Comparison of ENCODE assay signal across 12 cellular contexts in the genomic region with DNA sequence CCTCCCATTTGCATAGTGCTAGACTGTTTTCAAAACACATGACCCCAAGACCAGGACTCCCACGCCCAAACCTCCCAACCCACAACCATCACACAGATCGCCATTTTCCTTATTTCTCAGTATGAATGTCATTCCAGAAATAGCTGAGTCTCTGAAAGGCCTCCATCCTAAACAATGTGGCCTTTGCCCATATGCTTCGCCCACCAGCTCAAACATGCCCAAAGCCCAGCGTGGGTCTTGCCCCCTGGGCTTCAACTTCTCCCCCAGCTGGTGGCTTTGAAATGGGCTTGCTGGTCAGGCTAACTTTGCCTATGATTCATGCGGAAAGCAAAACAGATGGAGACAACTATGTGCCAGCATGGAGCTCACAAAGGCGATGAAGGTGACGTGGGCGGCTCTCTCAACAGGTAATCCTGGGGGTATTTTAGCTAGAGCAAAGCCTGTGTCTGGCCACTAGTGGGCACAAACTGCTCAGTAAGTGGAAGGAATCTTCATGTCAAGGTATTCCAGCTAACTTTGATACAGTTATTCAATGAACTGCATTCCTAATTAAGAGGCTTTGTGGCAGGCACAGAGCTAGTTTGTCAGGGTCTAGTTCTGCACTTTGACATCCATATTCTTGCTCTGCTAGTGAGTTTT. TPM values are rescaled to one million over a fixed set of nuclear protein-coding genes. Genes with fewer than 3 reads are reported as not detected.
DNase-seq lines count a peak whose midpoint lies in the region; TF ChIP-seq lines count a peak whose summit lies in the region.
"Had no signal": no experiment of that assay in that cellular context is flagged by ENCODE, and none has a peak within 500 bp of the region (broad histone marks: within the 10 kb centered on the region; RNA-seq: fewer than 3 reads in every experiment).

No MANE protein-coding gene starts in this region.

- no peaks in the 10 kb centered on the region; the same call in 1 of the 2 replicates for H3K27me3 ChIP-seq in OCI-LY1 (ENCODE audit: insufficient read depth, low read length)

- H3K4me1 ChIP-seq in OCI-LY1 (ENCODE audit: insufficient read depth, low read length, severe bottlenecking): no peaks in the 10 kb centered on the region

- intact Hi-C loops in activated T-helper 1 cell treated with anti-CD3 and anti-CD28 coated beads, Interleukin-12 subunit alpha, Interleukin-12 subunit beta, Interleukin-2, Interleukin-4 antibody, amounts not matched to agents 30 ng/mL and 10 ng/mL and 1 ng/mL, durations not matched to agents 14 hours and 24 hours and 36 hours (cut with micrococcal nuclease): no loop called here

- no peak overlapping the region for H3K4me2 ChIP-seq in OCI-LY1 (ENCODE audit: low read length)

- no peaks in the 10 kb centered on the region for H4K20me1 ChIP-seq in OCI-LY1 (ENCODE audit: insufficient read depth, low read length)

- H3K4me3 ChIP-seq in OCI-LY1 (ENCODE audit: low read depth, low read length, poor library complexity, severe bottlenecking): no peak overlapping the region
- H3K4me3 ChIP-seq: thoracic aorta had no signal

- no peaks in the 10 kb centered on the region for H3K27me3 Mint-ChIP-seq in neural crest cell (ENCODE audit: low read depth)
- no peaks in the 10 kb centered on the region for H3K27me3 Mint-ChIP-seq in activated T-helper 1 cell treated with anti-CD3 and anti-CD28 coated beads, Interleukin-12 subunit alpha, Interleukin-12 subunit beta, Interleukin-2, Interleukin-4 antibody, amounts not matched to agents 30 ng/mL and 10 ng/mL and 1 ng/mL, durations not matched to agents 14 hours and 24 hours and 36 hours (ENCODE audit: insufficient read depth)

- peaks cover 16% of the 10 kb centered on the region for H3K4me1 Mint-ChIP-seq in neural crest cell
- H3K4me1 Mint-ChIP-seq in activated T-helper 1 cell treated with anti-CD3 and anti-CD28 coated beads, Interleukin-12 subunit alpha, Interleukin-12 subunit beta, Interleukin-2, Interleukin-4 antibody, amounts not matched to agents 30 ng/mL and 10 ng/mL and 1 ng/mL, durations not matched to agents 14 hours and 24 hours and 36 hours (ENCODE audit: low read depth): no peaks in the 10 kb centered on the region

- H3K9me3 Mint-ChIP-seq in neural crest cell: peaks cover 3% of the 10 kb centered on the region
- no peaks in the 10 kb centered on the region for H3K9me3 Mint-ChIP-seq in activated T-helper 1 cell treated with anti-CD3 and anti-CD28 coated beads, Interleukin-12 subunit alpha, Interleukin-12 subunit beta, Interleukin-2, Interleukin-4 antibody, amounts not matched to agents 30 ng/mL and 10 ng/mL and 1 ng/mL, durations not matched to agents 14 hours and 24 hours and 36 hours

- TF ChIP-seq CTCF in OCI-LY1 (IDR thresholded peaks at IDR 0.05; ENCODE audit: low read length): peak; percentile 51
- TF ChIP-seq CTCF in neural crest cell (conservative IDR thresholded peaks at IDR 0.05): peak; percentile 48

- no peaks in the 10 kb centered on the region for H3K9me3 ChIP-seq in OCI-LY1 (ENCODE audit: low read length)
- H3K9me3 ChIP-seq: thoracic aorta had no signal

- H3K9ac ChIP-seq in OCI-LY1 (ENCODE audit: low read length): no peak overlapping the region

- H3K36me3 ChIP-seq in OCI-LY1 (ENCODE audit: insufficient read depth, low read length): no peaks in the 10 kb centered on the region

- no peaks in the 10 kb centered on the region for H3K9me2 ChIP-seq in OCI-LY1 (ENCODE audit: low read depth, low read length)

- H3K79me2 ChIP-seq in OCI-LY1 (ENCODE audit: insufficient read depth, low read length): no peaks in the 10 kb centered on the region

- peak overlapping the region; percentile 13 for H3K27ac Mint-ChIP-seq in neural crest cell (ENCODE audit: unreplicated experiment)
- H3K27ac Mint-ChIP-seq in activated T-helper 1 cell treated with anti-CD3 and anti-CD28 coated beads, Interleukin-12 subunit alpha, Interleukin-12 subunit beta, Interleukin-2, Interleukin-4 antibody, amounts not matched to agents 30 ng/mL and 10 ng/mL and 1 ng/mL, durations not matched to agents 14 hours and 24 hours and 36 hours: no peak overlapping the region

- DNase-seq in GM03348 (ENCODE audit: low spot score) (peak; percentile 25), ecto neural progenitor cell (ENCODE audit: low spot score) (peak; percentile 45), neural crest cell (ENCODE audit: low read depth, low spot score) (no peak), HT-29 (ENCODE audit: low spot score) (no peak), DMS114 treated with DMSO at 0.1 percent for 48 hours (lab: John Stamatoyannopoulos, UW; ENCODE audit: unreplicated experiment) (no peak), NCI-H510A (lab: John Stamatoyannopoulos, UW) (no peak)
- DNase-seq in activated T-helper 1 cell treated with anti-CD3 and anti-CD28 coated beads, Interleukin-12 subunit alpha, Interleukin-12 subunit beta, Interleukin-2, Interleukin-4 antibody, amounts not matched to agents 30 ng/mL and 10 ng/mL and 1 ng/mL, durations not matched to agents 14 hours and 24 hours and 36 hours (ENCODE audit: low spot score): no peak
- DNase-seq: activated CD4-positive, CD25-positive, alpha-beta regulatory T cell; aorta; stimulated activated CD4-positive, alpha-beta T cell treated with anti-CD3 and anti-CD28 coated beads, Interleukin-12 subunit alpha, Interleukin-12 subunit beta, amount 100 ng/mL, for 4 hours had no signal

- H3K36me3 Mint-ChIP-seq in neural crest cell (ENCODE audit: low read depth): peaks cover 8% of the 10 kb centered on the region
- no peaks in the 10 kb centered on the region for H3K36me3 Mint-ChIP-seq in activated T-helper 1 cell treated with anti-CD3 and anti-CD28 coated beads, Interleukin-12 subunit alpha, Interleukin-12 subunit beta, Interleukin-2, Interleukin-4 antibody, amounts not matched to agents 30 ng/mL and 10 ng/mL and 1 ng/mL, durations not matched to agents 14 hours and 24 hours and 36 hours (ENCODE audit: low read depth)

- no peak overlapping the region for H3K4me3 Mint-ChIP-seq in neural crest cell
- no peak overlapping the region for H3K4me3 Mint-ChIP-seq in activated T-helper 1 cell treated with anti-CD3 and anti-CD28 coated beads, Interleukin-12 subunit alpha, Interleukin-12 subunit beta, Interleukin-2, Interleukin-4 antibody, amounts not matched to agents 30 ng/mL and 10 ng/mL and 1 ng/mL, durations not matched to agents 14 hours and 24 hours and 36 hours

- H3K27ac ChIP-seq in OCI-LY1 (ENCODE audit: low read depth, low read length, poor library complexity, severe bottlenecking): no peak overlapping the region
- H3K27ac ChIP-seq: thoracic aorta had no signal

- no peak overlapping the region for H2AFZ ChIP-seq in OCI-LY1 (ENCODE audit: low read length)

- no peaks in the 10 kb centered on the region for H3F3A ChIP-seq in OCI-LY1 (ENCODE audit: insufficient read depth, low read length)

RNA-seq across cellular contexts. Expression of gene PMP22, which starts 17.1 kb away (rescaled TPM):
- 14.9 and 15.6 TPM in 2 replicates for total RNA-seq in neural crest cell
- total RNA-seq in activated T-helper 1 cell treated with anti-CD3 and anti-CD28 coated beads, Interleukin-12 subunit alpha, Interleukin-12 subunit beta, Interleukin-2, Interleukin-4 antibody, amounts not matched to agents 30 ng/mL and 10 ng/mL and 1 ng/mL, durations not matched to agents 14 hours and 24 hours and 36 hours: 0.54 and 1.6 TPM in 2 replicates
- not detected in 2 replicates for total RNA-seq in HT-29 (2014; rRNA removed; shearing (Covaris generic))

Comparison
In these comparisons a context has a peak if more than half of its experiments do, and no peak if none do; other contexts are left out.
1. DNase-seq: peak in GM03348 (single experiment) and ecto neural progenitor cell (single experiment); none in neural crest cell (single experiment), activated T-helper 1 cell treated with anti-CD3 and anti-CD28 coated beads, Interleukin-12 subunit alpha, Interleukin-12 subunit beta, Interleukin-2, Interleukin-4 antibody, amounts not matched to agents 30 ng/mL and 10 ng/mL and 1 ng/mL, durations not matched to agents 14 hours and 24 hours and 36 hours (single experiment), HT-29 (single experiment), DMS114 treated with DMSO at 0.1 percent for 48 hours (single experiment) and NCI-H510A (single experiment).